Comparison of ENCODE assay signal across 9 cellular contexts in genomic region chr10:11698691-11699545, GRCh38. TPM values are rescaled to one million over a fixed set of nuclear protein-coding genes. Genes with fewer than 3 reads are reported as not detected.
DNase-seq lines count a peak whose midpoint lies in the region; ATAC-seq, FAIRE-seq and TF ChIP-seq lines count a peak whose summit lies in the region.
"Had no signal": no experiment of that assay in that cellular context is flagged by ENCODE, and none has a peak within 500 bp of the region (broad histone marks: within the 10 kb centered on the region; RNA-seq: fewer than 3 reads in every experiment).

No MANE protein-coding gene starts in this region.

- H3K9me3 ChIP-seq in breast epithelium = no peaks in the 10 kb centered on the region

- H3K9me3 Mint-ChIP-seq in stimulated activated memory B cell treated with anti-CD40 and anti-IgM and Interleukin-4, amounts not matched to agents 10 μg/mL and 1 μg/mL and 100 μg/mL, for 72 hours = no peaks in the 10 kb centered on the region

- H3K36me3 ChIP-seq in breast epithelium = no peaks in the 10 kb centered on the region

- peaks cover 60% of the 10 kb centered on the region for H3K4me1 Mint-ChIP-seq in stimulated activated memory B cell treated with anti-CD40 and anti-IgM and Interleukin-4, amounts not matched to agents 10 μg/mL and 1 μg/mL and 100 μg/mL, for 72 hours

- TF ChIP-seq POLR2A in breast epithelium (IDR thresholded peaks at IDR 0.05) = no peak

- ATAC-seq in HG02870 (IDR thresholded peaks at IDR 0.05; ENCODE audit: unreplicated experiment) = peak; percentile 92
- ATAC-seq in stimulated activated memory B cell treated with anti-CD40 and anti-IgM and Interleukin-4, amounts not matched to agents 10 μg/mL and 1 μg/mL and 100 μg/mL, for 72 hours = peak; percentile 94

- intact Hi-C loops in breast epithelium (cut with DNase I; ENCODE audit: low total_unique reads) = no loop called here

- peak; percentile 89 for FAIRE-seq in GM19239 (lab: Jason Lieb, UNC)
- FAIRE-seq: colon had no signal

- no peak overlapping the region for H3K4me3 Mint-ChIP-seq in stimulated activated memory B cell treated with anti-CD40 and anti-IgM and Interleukin-4, amounts not matched to agents 10 μg/mL and 1 μg/mL and 100 μg/mL, for 72 hours

- H3K27me3 ChIP-seq in breast epithelium = no peaks in the 10 kb centered on the region

- TF ChIP-seq CTCF in breast epithelium (IDR thresholded peaks at IDR 0.05) = no peak

- DNase-seq in GM19239 (ENCODE audit: insufficient read length, low spot score) = no peak
- DNase-seq in MV-4-11 (lab: John Stamatoyannopoulos, UW) = peak; percentile 76
- no peak for DNase-seq in stimulated activated CD4-positive, alpha-beta T cell treated with anti-CD3 and anti-CD28 coated beads, Interleukin-1b, Interleukin-23, amount 100 ng/mL, for 48 hours
- DNase-seq in breast epithelium (ENCODE audit: low spot score in 2 of 2) = no peak
- no peak for DNase-seq in dermis blood vessel endothelial cell
- DNase-seq: NCI-H446 had no signal

- H3K4me3 ChIP-seq in breast epithelium = no peak overlapping the region

- no peaks in the 10 kb centered on the region for H3K27me3 Mint-ChIP-seq in stimulated activated memory B cell treated with anti-CD40 and anti-IgM and Interleukin-4, amounts not matched to agents 10 μg/mL and 1 μg/mL and 100 μg/mL, for 72 hours

- no peak overlapping the region for H3K27ac ChIP-seq in breast epithelium

- peak overlapping the region; percentile 82 for H3K27ac Mint-ChIP-seq in stimulated activated memory B cell treated with anti-CD40 and anti-IgM and Interleukin-4, amounts not matched to agents 10 μg/mL and 1 μg/mL and 100 μg/mL, for 72 hours

- no peaks in the 10 kb centered on the region for H3K4me1 ChIP-seq in breast epithelium

- H3K36me3 Mint-ChIP-seq in stimulated activated memory B cell treated with anti-CD40 and anti-IgM and Interleukin-4, amounts not matched to agents 10 μg/mL and 1 μg/mL and 100 μg/mL, for 72 hours = no peaks in the 10 kb centered on the region

RNA-seq across cellular contexts. Expression of gene ECHDC3, which starts 43.3 kb away (rescaled TPM):
- total RNA-seq in breast epithelium = 100 to 1,000 TPM in 2 of 3 donors, 10 to 100 TPM in 1; 62.6 to 256 (median 132) TPM
- 17.4 and 26.0 TPM in 2 replicates for total RNA-seq in dermis blood vessel endothelial cell
